ENCODE assay signal across 7 cellular contexts in genomic region chr2:26691881-26692813, GRCh38. TPM values are rescaled to one million over a fixed set of nuclear protein-coding genes. Genes with fewer than 3 reads are reported as not detected.
DNase-seq lines count a peak whose midpoint lies in the region; ATAC-seq and TF ChIP-seq lines count a peak whose summit lies in the region.

TSS of gene KCNK3 (plus strand) at chr2:26692722. CDS start at chr2:26692876, 154 bp downstream.

- peak; percentile 29 to 74 for DNase-seq in HAP-1 (ENCODE audit: low spot score in 2 of 2)
- DNase-seq in RPMI7951 (ENCODE audit: low read depth): peak; percentile 60
- DNase-seq in activated naive CD8-positive, alpha-beta T cell treated with anti-CD3 and anti-CD28 coated beads, Interleukin-2, amount 50 U/mL, for 24 hours: peak; percentile 52
- DNase-seq in right atrium auricular region (ENCODE audit: low spot score): no peak
- no peak for DNase-seq in retinal pigment epithelial cell (ENCODE audit: low read depth)

- in situ Hi-C loops in HAP-1 (cut with MboI; ENCODE audit: low sequenced_read_pairs): no loop called here

- H3K9me3 Mint-ChIP-seq in activated naive CD8-positive, alpha-beta T cell treated with anti-CD3 and anti-CD28 coated beads, Interleukin-2, amount 50 U/mL, for 24 hours: no peaks in the 10 kb centered on the region

- no peaks in the 10 kb centered on the region for H3K36me3 Mint-ChIP-seq in activated naive CD8-positive, alpha-beta T cell treated with anti-CD3 and anti-CD28 coated beads, Interleukin-2, amount 50 U/mL, for 24 hours (ENCODE audit: low read depth)

- H3K4me3 ChIP-seq in HAP-1: no peak within 1 kb of the TSS
- H3K4me3 ChIP-seq in right atrium auricular region: peak within 1 kb of the TSS; percentile 58 to 59
- H3K4me3 ChIP-seq in retinal pigment epithelial cell (ENCODE audit: low read length): peak within 1 kb of the TSS; percentile 38

- TF ChIP-seq CTCF in right atrium auricular region (IDR thresholded peaks at IDR 0.05): no peak
- TF ChIP-seq CTCF in retinal pigment epithelial cell (conservative IDR thresholded peaks at IDR 0.05; ENCODE audit: low read depth, low read length): no peak

- H3K9me3 ChIP-seq in HAP-1: no peaks in the 10 kb centered on the region
- no peaks in the 10 kb centered on the region for H3K9me3 ChIP-seq in right atrium auricular region

- H3K4me1 ChIP-seq in HAP-1: no peaks in the 10 kb centered on the region
- H3K4me1 ChIP-seq in right atrium auricular region: peaks cover 0 to 51% of the 10 kb centered on the region in 2 donors

- H3K27me3 ChIP-seq in HAP-1 (ENCODE audit: low read depth) (peaks cover 53% of the 10 kb centered on the region), right atrium auricular region (no peaks in the 10 kb centered on the region)

- peak; percentile 48 for ATAC-seq in activated naive CD8-positive, alpha-beta T cell treated with anti-CD3 and anti-CD28 coated beads, Interleukin-2, amount 50 U/mL, for 24 hours
- ATAC-seq in GM18505 (IDR thresholded peaks at IDR 0.05; ENCODE audit: unreplicated experiment) (no peak), HG02852 (IDR thresholded peaks at IDR 0.05; ENCODE audit: unreplicated experiment) (no peak)

- peak within 1 kb of the TSS; percentile 81 to 94 for H3K27ac ChIP-seq in right atrium auricular region

- TF ChIP-seq POLR2A in GM18505 (IDR thresholded peaks at IDR 0.05; ENCODE audit: borderline replicate concordance, extremely low read depth, insufficient read depth, insufficient read length): no peak

- H3K27ac Mint-ChIP-seq in activated naive CD8-positive, alpha-beta T cell treated with anti-CD3 and anti-CD28 coated beads, Interleukin-2, amount 50 U/mL, for 24 hours: no peak within 1 kb of the TSS

- H3K36me3 ChIP-seq in HAP-1 (replicated peaks): no peaks in the 10 kb centered on the region
- H3K36me3 ChIP-seq in right atrium auricular region: no peaks in the 10 kb centered on the region

- peaks cover 4% of the 10 kb centered on the region for H3K4me1 Mint-ChIP-seq in activated naive CD8-positive, alpha-beta T cell treated with anti-CD3 and anti-CD28 coated beads, Interleukin-2, amount 50 U/mL, for 24 hours

- peaks cover 68% of the 10 kb centered on the region for H3K27me3 Mint-ChIP-seq in activated naive CD8-positive, alpha-beta T cell treated with anti-CD3 and anti-CD28 coated beads, Interleukin-2, amount 50 U/mL, for 24 hours

- H3K4me3 Mint-ChIP-seq in activated naive CD8-positive, alpha-beta T cell treated with anti-CD3 and anti-CD28 coated beads, Interleukin-2, amount 50 U/mL, for 24 hours: no peak within 1 kb of the TSS

RNA-seq across cellular contexts. Expression of gene KCNK3, which starts in this region (rescaled TPM):
- total RNA-seq in RPMI7951 (2014; rRNA removed; shearing (Covaris generic)): 1.1 and 2.3 TPM in 2 replicates
- total RNA-seq in right atrium auricular region: 10 to 100 TPM; 47.5 to 50.0 TPM

Comparison
In these comparisons a context has a peak if more than half of its experiments do, and no peak if none do; other contexts are left out.
1. RNA of gene KCNK3 (total RNA-seq): 47.5 to 50.0 TPM in right atrium auricular region; 1.1 to 2.3 TPM in RPMI7951; every median in the first group is over 10 times any median in the second.
2. DNase-seq: peak in HAP-1 (2 of 2), RPMI7951 (single experiment) and activated naive CD8-positive, alpha-beta T cell treated with anti-CD3 and anti-CD28 coated beads, Interleukin-2, amount 50 U/mL, for 24 hours (single experiment); none in right atrium auricular region (single experiment) and retinal pigment epithelial cell (single experiment).